ENCODE assay signal across 15 cellular contexts in genomic region chr4:1091561-1091995, GRCh38. TPM values are rescaled to one million over a fixed set of nuclear protein-coding genes. Genes with fewer than 3 reads are reported as not detected.
DNase-seq lines count a peak whose midpoint lies in the region; ATAC-seq and TF ChIP-seq lines count a peak whose summit lies in the region.
"Had no signal": no experiment of that assay in that cellular context is flagged by ENCODE, and none has a peak within 500 bp of the region (broad histone marks: within the 10 kb centered on the region; RNA-seq: fewer than 3 reads in every experiment).

No MANE protein-coding gene starts in this region.

- H3K4me3 Mint-ChIP-seq in activated CD8-positive, alpha-beta memory T cell treated with anti-CD3 and anti-CD28 coated beads, Interleukin-2, amount 10 ng/mL, durations not matched to agents 7 days and 5 days: no peak overlapping the region
- H3K4me3 Mint-ChIP-seq: CD14-positive monocyte; CD8-positive, alpha-beta memory T cell; IgD-negative memory B cell had no signal

- peaks cover 5% of the 10 kb centered on the region for H3K36me3 Mint-ChIP-seq in activated CD8-positive, alpha-beta memory T cell treated with anti-CD3 and anti-CD28 coated beads, Interleukin-2, amount 10 ng/mL, durations not matched to agents 7 days and 5 days
- H3K36me3 Mint-ChIP-seq in activated naive CD4-positive, alpha-beta T cell treated with anti-CD3 and anti-CD28 coated beads, Interleukin-2, amount 50 U/mL, for 72 hours: peaks cover 9 to 16% of the 10 kb centered on the region in 2 donors
- H3K36me3 Mint-ChIP-seq: CD14-positive monocyte had no signal

- H3K36me3 ChIP-seq in mucosa of descending colon (ENCODE audit: low read depth): no peaks in the 10 kb centered on the region

- H3K9me3 Mint-ChIP-seq in activated CD8-positive, alpha-beta memory T cell treated with anti-CD3 and anti-CD28 coated beads, Interleukin-2, amount 10 ng/mL, durations not matched to agents 7 days and 5 days (ENCODE audit: low read depth): peaks cover 10% of the 10 kb centered on the region
- peaks cover 15 to 16% of the 10 kb centered on the region in 2 donors for H3K9me3 Mint-ChIP-seq in activated naive CD4-positive, alpha-beta T cell treated with anti-CD3 and anti-CD28 coated beads, Interleukin-2, amount 50 U/mL, for 72 hours

- CTCF ChIA-PET in activated CD8-positive, alpha-beta memory T cell treated with anti-CD3 and anti-CD28 coated beads, Interleukin-2, amount 10 ng/mL, durations not matched to agents 7 days and 5 days (lab: Charles Lee): no interaction called here

- intact Hi-C loops in posterior vena cava (cut with DNase I) (no loop called here), mucosa of descending colon (cut with DNase I, micrococcal nuclease) (no loop called here)

- no peak overlapping the region for H3K27ac Mint-ChIP-seq in activated CD8-positive, alpha-beta memory T cell treated with anti-CD3 and anti-CD28 coated beads, Interleukin-2, amount 10 ng/mL, durations not matched to agents 7 days and 5 days
- H3K27ac Mint-ChIP-seq in activated naive CD4-positive, alpha-beta T cell treated with anti-CD3 and anti-CD28 coated beads, Interleukin-2, amount 50 U/mL, for 72 hours: peak overlapping the region in 1 of 2 donors; percentile 56
- H3K27ac Mint-ChIP-seq: IgD-negative memory B cell had no signal

- ATAC-seq in activated CD8-positive, alpha-beta memory T cell treated with anti-CD3 and anti-CD28 coated beads, Interleukin-2, amount 10 ng/mL, durations not matched to agents 7 days and 5 days: no peak
- ATAC-seq in left lobe of liver (no peak), mucosa of descending colon (no peak)
- no peak for ATAC-seq in activated naive CD4-positive, alpha-beta T cell treated with anti-CD3 and anti-CD28 coated beads, Interleukin-2, amount 50 U/mL, for 72 hours

- H3K9me3 ChIP-seq in mucosa of descending colon: peaks cover 3% of the 10 kb centered on the region

- peak; percentile 31 for DNase-seq in activated CD8-positive, alpha-beta memory T cell treated with anti-CD3 and anti-CD28 coated beads, Interleukin-2, amount 10 ng/mL, durations not matched to agents 7 days and 5 days
- DNase-seq in activated CD8-positive, alpha-beta memory T cell treated with anti-CD3 and anti-CD28 coated beads for 24 hours: no peak
- peak; percentile 21 for DNase-seq in left lobe of liver (ENCODE audit: low spot score)
- DNase-seq in posterior vena cava (ENCODE audit: low spot score): peak; percentile 61
- DNase-seq in DMS153 (lab: John Stamatoyannopoulos, UW): no peak
- no peak for DNase-seq in mucosa of descending colon
- no peak for DNase-seq in activated naive CD4-positive, alpha-beta T cell treated with anti-CD3 and anti-CD28 coated beads, Interleukin-2, amount 50 U/mL, for 72 hours (ENCODE audit: low spot score in 2 of 2)
- DNase-seq in CD1c-positive myeloid dendritic cell (ENCODE audit: extremely low spot score): no peak
- DNase-seq: Caco-2; CD8-positive, alpha-beta memory T cell had no signal

- no peaks in the 10 kb centered on the region for H3K27me3 Mint-ChIP-seq in activated CD8-positive, alpha-beta memory T cell treated with anti-CD3 and anti-CD28 coated beads, Interleukin-2, amount 10 ng/mL, durations not matched to agents 7 days and 5 days

- no peaks in the 10 kb centered on the region for H3K4me1 Mint-ChIP-seq in activated CD8-positive, alpha-beta memory T cell treated with anti-CD3 and anti-CD28 coated beads, Interleukin-2, amount 10 ng/mL, durations not matched to agents 7 days and 5 days
- H3K4me1 Mint-ChIP-seq: CD14-positive monocyte had no signal

- no peak for TF ChIP-seq CTCF in mucosa of descending colon (IDR thresholded peaks at IDR 0.05)

- no peak overlapping the region for H3K4me3 ChIP-seq in mucosa of descending colon
- H3K4me3 ChIP-seq: GM23248 had no signal

- no peaks in the 10 kb centered on the region for H3K4me1 ChIP-seq in mucosa of descending colon (ENCODE audit: low read depth)
- H3K4me1 ChIP-seq: Caco-2 had no signal

RNA-seq across cellular contexts. Expression of gene RNF212, which starts 21.8 kb away (rescaled TPM):
- 1 to 10 TPM; 1.2 to 3.2 TPM for total RNA-seq in activated CD8-positive, alpha-beta memory T cell treated with anti-CD3 and anti-CD28 coated beads, Interleukin-2, amount 10 ng/mL, durations not matched to agents 7 days and 5 days
- 0.25 TPM for total RNA-seq in left lobe of liver
- 1 to 10 TPM in 1 of 2 donors, under 1 TPM in 1; 0.76 to 4.0 TPM for total RNA-seq in posterior vena cava
- total RNA-seq in mucosa of descending colon: 1 to 10 TPM; 2.3 to 4.9 (median 3.9) TPM
- total RNA-seq in activated naive CD4-positive, alpha-beta T cell treated with anti-CD3 and anti-CD28 coated beads, Interleukin-2, amount 50 U/mL, for 72 hours: 1 to 10 TPM; 3.5 to 4.5 TPM
- total RNA-seq: Caco-2, Daoy, HT-29 had no signal

Comparison
In these comparisons a context has a peak if more than half of its experiments do, and no peak if none do; other contexts are left out.
1. DNase-seq: peak in activated CD8-positive, alpha-beta memory T cell treated with anti-CD3 and anti-CD28 coated beads, Interleukin-2, amount 10 ng/mL, durations not matched to agents 7 days and 5 days (single experiment), left lobe of liver (single experiment) and posterior vena cava (single experiment); none in activated CD8-positive, alpha-beta memory T cell treated with anti-CD3 and anti-CD28 coated beads for 24 hours (single experiment), DMS153 (single experiment), mucosa of descending colon (0 of 3), activated naive CD4-positive, alpha-beta T cell treated with anti-CD3 and anti-CD28 coated beads, Interleukin-2, amount 50 U/mL, for 72 hours (0 of 2) and CD1c-positive myeloid dendritic cell (single experiment).